In genomic region chr16:760498-761343, GRCh38 we compare ENCODE assay signal across 1 cellular context.
A peak's percentile ranks its signal among the peaks of the same experiment; 100 is the strongest.
TF ChIP-seq lines count a peak whose summit lies in the region.

TSS of gene MSLN (plus strand) at chr16:760734. CDS start at chr16:762681, 1,947 bp downstream.

TF ChIP-seq in HepG2, 621 proteins besides CTCF, POLR2A, EP300 and RAD21 (continued from another document and continues in another):
- TF ChIP-seq ZNF567 (CRISPR knock-in tag; IDR thresholded peaks at IDR 0.05; ENCODE audit: borderline replicate concordance) = no peak
- peak; percentile 42; the same call in 1 of the 2 replicates for TF ChIP-seq MYC (CRISPR knock-in tag; IDR thresholded peaks at IDR 0.05; ENCODE audit: borderline replicate concordance)
- 0 out of 2 replicates have a peak, but pooled peaks have one; percentile 12 for TF ChIP-seq ISL2 (CRISPR knock-in tag; IDR thresholded peaks at IDR 0.05)
- 0 out of 2 replicates have a peak, but pooled peaks have one; percentile 18 for TF ChIP-seq ZGPAT (CRISPR knock-in tag; IDR thresholded peaks at IDR 0.05)
- TF ChIP-seq AKNA (CRISPR knock-in tag; IDR thresholded peaks at IDR 0.05; ENCODE audit: borderline replicate concordance) = no peak
- no peak for TF ChIP-seq MYNN (CRISPR knock-in tag; IDR thresholded peaks at IDR 0.05; ENCODE audit: low read depth)
- 0 out of 2 replicates have a peak, but pooled peaks have one; percentile 46 for TF ChIP-seq ZNF747 (CRISPR knock-in tag; IDR thresholded peaks at IDR 0.05; ENCODE audit: borderline replicate concordance)
- TF ChIP-seq ZNF230 (CRISPR knock-in tag; IDR thresholded peaks at IDR 0.05) = no peak
- no peak for TF ChIP-seq ASH2L (IDR thresholded peaks at IDR 0.05; ENCODE audit: insufficient read length, low read depth, low read length)
- TF ChIP-seq ZNF891 (CRISPR knock-in tag; IDR thresholded peaks at IDR 0.05) = peak; percentile 51
- TF ChIP-seq SP5 (CRISPR knock-in tag; IDR thresholded peaks at IDR 0.05; ENCODE audit: borderline replicate concordance, low read depth) = no peak
- TF ChIP-seq ZNF337 (CRISPR knock-in tag; IDR thresholded peaks at IDR 0.05; ENCODE audit: borderline replicate concordance, low read depth) = no peak
- 0 out of 2 replicates have a peak, but pooled peaks have one; percentile 33 for TF ChIP-seq NRL (CRISPR knock-in tag; IDR thresholded peaks at IDR 0.05; ENCODE audit: borderline replicate concordance)
- TF ChIP-seq CEBPZ (IDR thresholded peaks at IDR 0.05; ENCODE audit: low read length) = no peak
- no peak for TF ChIP-seq MXD4 (CRISPR knock-in tag; IDR thresholded peaks at IDR 0.05)
- peak; percentile 40; the same call in 1 of the 2 replicates for TF ChIP-seq ZNF800 (CRISPR knock-in tag; IDR thresholded peaks at IDR 0.05)
- no peak for TF ChIP-seq ZNF546 (CRISPR knock-in tag; conservative IDR thresholded peaks at IDR 0.05)
- TF ChIP-seq KLF6 (CRISPR knock-in tag; IDR thresholded peaks at IDR 0.05) = no peak
- no peak for TF ChIP-seq ELK4 (CRISPR knock-in tag; IDR thresholded peaks at IDR 0.05; ENCODE audit: borderline replicate concordance)
- TF ChIP-seq ZNF550 (CRISPR knock-in tag; IDR thresholded peaks at IDR 0.05; ENCODE audit: borderline replicate concordance) = no peak
- TF ChIP-seq NFRKB (IDR thresholded peaks at IDR 0.05) = no peak
- TF ChIP-seq ZNF512B (CRISPR knock-in tag; IDR thresholded peaks at IDR 0.05; ENCODE audit: borderline replicate concordance) = peak; percentile 59; the same call in 1 of the 2 replicates
- no peak for TF ChIP-seq XBP1 (CRISPR knock-in tag; IDR thresholded peaks at IDR 0.05)
- TF ChIP-seq SP2 (CRISPR knock-in tag; IDR thresholded peaks at IDR 0.05) = no peak
- no peak for TF ChIP-seq MAZ (IDR thresholded peaks at IDR 0.05; ENCODE audit: borderline replicate concordance, low read depth, low read length)
- no peak for TF ChIP-seq MAZ (CRISPR knock-in tag; IDR thresholded peaks at IDR 0.05; ENCODE audit: low read depth)
- no peak for TF ChIP-seq DDIT3 (CRISPR knock-in tag; IDR thresholded peaks at IDR 0.05)
- TF ChIP-seq MEF2D (CRISPR knock-in tag; IDR thresholded peaks at IDR 0.05) = no peak
- no peak for TF ChIP-seq BATF2 (CRISPR knock-in tag; IDR thresholded peaks at IDR 0.05)
- no peak for TF ChIP-seq ZNF441 (CRISPR knock-in tag; IDR thresholded peaks at IDR 0.05; ENCODE audit: borderline replicate concordance)
- TF ChIP-seq ZNF496 (CRISPR knock-in tag; IDR thresholded peaks at IDR 0.05; ENCODE audit: insufficient replicate concordance) = no peak
- TF ChIP-seq ZNF639 (CRISPR knock-in tag; conservative IDR thresholded peaks at IDR 0.05) = no peak
- peak; percentile 56; the same call in 1 of the 2 replicates for TF ChIP-seq MTA1 (CRISPR knock-in tag; IDR thresholded peaks at IDR 0.05; ENCODE audit: borderline replicate concordance)
- TF ChIP-seq ZNF264 (CRISPR knock-in tag; IDR thresholded peaks at IDR 0.05) = no peak
- no peak for TF ChIP-seq ZNF607 (CRISPR knock-in tag; IDR thresholded peaks at IDR 0.05; ENCODE audit: borderline replicate concordance)
- TF ChIP-seq SKI (IDR thresholded peaks at IDR 0.05; ENCODE audit: partially characterized antibody) = no peak
- TF ChIP-seq ZNF160 (CRISPR knock-in tag; IDR thresholded peaks at IDR 0.05) = no peak
- TF ChIP-seq ZNF256 (CRISPR knock-in tag; conservative IDR thresholded peaks at IDR 0.05) = no peak
- 0 out of 2 replicates have a peak, but pooled peaks have one; percentile 45 for TF ChIP-seq ZNF709 (CRISPR knock-in tag; IDR thresholded peaks at IDR 0.05)
- no peak for TF ChIP-seq SKIL (CRISPR knock-in tag; IDR thresholded peaks at IDR 0.05; ENCODE audit: borderline replicate concordance)
- TF ChIP-seq SRY (CRISPR knock-in tag; IDR thresholded peaks at IDR 0.05) = no peak
- TF ChIP-seq IRX3 (CRISPR knock-in tag; IDR thresholded peaks at IDR 0.05; ENCODE audit: borderline replicate concordance, low read depth) = no peak
